9 cellular contexts compared by ENCODE assay signal in genomic region chr1:168235548-168235885, GRCh38. TPM values are rescaled to one million over a fixed set of nuclear protein-coding genes. Genes with fewer than 3 reads are reported as not detected.
DNase-seq lines count a peak whose midpoint lies in the region; ATAC-seq and TF ChIP-seq lines count a peak whose summit lies in the region.
"Had no signal": no experiment of that assay in that cellular context is flagged by ENCODE, and none has a peak within 500 bp of the region (broad histone marks: within the 10 kb centered on the region; RNA-seq: fewer than 3 reads in every experiment).

No MANE protein-coding gene starts in this region.

- H3K36me3 Mint-ChIP-seq in activated CD4-positive, alpha-beta memory T cell treated with anti-CD3 and anti-CD28 coated beads for 36 hours = peaks cover 64% of the 10 kb centered on the region

- H3K27me3 ChIP-seq in BJ (ENCODE audit: control insufficient read depth, insufficient read depth, low read length) = no peaks in the 10 kb centered on the region
- H3K27me3 ChIP-seq: vagina had no signal

- DNase-seq in BJ (ENCODE audit: low read depth) (peak; percentile 51), iris pigment epithelial cell (ENCODE audit: low read depth) (peak; percentile 36), NCI-H2171 (lab: John Stamatoyannopoulos, UW) (no peak), ecto neural progenitor cell (ENCODE audit: low spot score) (no peak), NCI-H1105 treated with DMSO at 0.1 percent for 48 hours (lab: John Stamatoyannopoulos, UW) (no peak)
- no peak for DNase-seq in activated CD4-positive, alpha-beta memory T cell treated with anti-CD3 and anti-CD28 coated beads for 36 hours
- DNase-seq in activated CD4-positive, CD25-positive, alpha-beta regulatory T cell (lab: John Stamatoyannopoulos, UW) = no peak

- CTCF ChIA-PET in BJ (lab: Yijun Ruan, JAX) = interaction anchor here (0.5 to 3.3 kb wide), 24 partner anchors 8 to 286 kb away, joined by 3 to 12 read pairs (median 4); partner anchors contain the start of gene SFT2D2
- CTCF ChIA-PET in activated CD4-positive, alpha-beta memory T cell treated with anti-CD3 and anti-CD28 coated beads for 36 hours (lab: Charles Lee) = interaction anchor here (0.6 to 2.8 kb wide), 18 partner anchors 9 to 294 kb away, joined by 3 to 33 read pairs (median 4); partner anchors contain the start of genes SFT2D2 and TIPRL

- H3K27me3 Mint-ChIP-seq in activated CD4-positive, alpha-beta memory T cell treated with anti-CD3 and anti-CD28 coated beads for 36 hours = no peaks in the 10 kb centered on the region

- peaks cover 20% of the 10 kb centered on the region for H3K36me3 ChIP-seq in BJ (ENCODE audit: control insufficient read depth, insufficient read depth, low read length)

- intact Hi-C loops in activated CD4-positive, alpha-beta memory T cell treated with anti-CD3 and anti-CD28 coated beads for 36 hours (cut with micrococcal nuclease) = loop anchor here (1.0 to 5.0 kb wide), 6 partner anchors 8 to 1257 kb away; partner anchors contain the start of genes DCAF6 and MPC2

- peaks cover 61% of the 10 kb centered on the region for H3K4me1 Mint-ChIP-seq in activated CD4-positive, alpha-beta memory T cell treated with anti-CD3 and anti-CD28 coated beads for 36 hours (ENCODE audit: low read depth)

- POLR2A ChIA-PET in BJ (lab: Charles Lee) = no interaction called here
- POLR2A ChIA-PET in activated CD4-positive, alpha-beta memory T cell treated with anti-CD3 and anti-CD28 coated beads for 36 hours (lab: Charles Lee) = interaction anchor here (5.6 kb wide), 1 partner anchor 9 kb away, joined by 59 read pairs; the partner anchor contains the start of gene SFT2D2

- no peak overlapping the region for H3K4me3 ChIP-seq in BJ (ENCODE audit: low read depth, low read length)
- H3K4me3 ChIP-seq: vagina had no signal

- no peaks in the 10 kb centered on the region for H3K9me3 Mint-ChIP-seq in activated CD4-positive, alpha-beta memory T cell treated with anti-CD3 and anti-CD28 coated beads for 36 hours

- H3K27ac Mint-ChIP-seq in activated CD4-positive, alpha-beta memory T cell treated with anti-CD3 and anti-CD28 coated beads for 36 hours = peak overlapping the region; percentile 79

- ATAC-seq in GM21528 (IDR thresholded peaks at IDR 0.05; ENCODE audit: low FRiP score, unreplicated experiment) = peak; percentile 7

- TF ChIP-seq CTCF in BJ (IDR thresholded peaks at IDR 0.05; ENCODE audit: insufficient read depth, low read depth, low read length) = no peak

- H3K4me3 Mint-ChIP-seq in activated CD4-positive, alpha-beta memory T cell treated with anti-CD3 and anti-CD28 coated beads for 36 hours = no peak overlapping the region

RNA-seq across cellular contexts. Expression of gene SFT2D2, which starts 9.7 kb away (rescaled TPM):
- polyA plus RNA-seq in BJ (2011; rRNA removed) = 19.2 and 29.6 TPM in 2 replicates
- 56.6 and 66.4 TPM in 2 replicates for polyA minus RNA-seq in BJ (2011; rRNA and poly(A)+ RNA removed)
- total RNA-seq in activated CD4-positive, alpha-beta memory T cell treated with anti-CD3 and anti-CD28 coated beads for 36 hours = 10 to 100 TPM; 52.3 to 52.9 TPM

RNA-seq across cellular contexts. Expression of gene TBX19, which starts 45.2 kb away (rescaled TPM):
- polyA plus RNA-seq in BJ (2011; rRNA removed) = 2.3 and 3.0 TPM in 2 replicates
- 1.3 and 3.4 TPM in 2 replicates for polyA minus RNA-seq in BJ (2011; rRNA and poly(A)+ RNA removed)
- total RNA-seq in activated CD4-positive, alpha-beta memory T cell treated with anti-CD3 and anti-CD28 coated beads for 36 hours = 1 to 10 TPM; 2.2 to 2.3 TPM

RNA-seq across cellular contexts. Expression of gene TIPRL, which starts 56.8 kb away (rescaled TPM):
- polyA plus RNA-seq in BJ (2011; rRNA removed) = 17.2 and 37.6 TPM in 2 replicates
- 8.6 and 9.2 TPM in 2 replicates for polyA minus RNA-seq in BJ (2011; rRNA and poly(A)+ RNA removed)
- total RNA-seq in activated CD4-positive, alpha-beta memory T cell treated with anti-CD3 and anti-CD28 coated beads for 36 hours = 10 to 100 TPM; 51.1 to 54.2 TPM

Comparison
In these comparisons a context has a peak if more than half of its experiments do, and no peak if none do; other contexts are left out.
1. DNase-seq: peak in BJ (single experiment) and iris pigment epithelial cell (single experiment); none in activated CD4-positive, alpha-beta memory T cell treated with anti-CD3 and anti-CD28 coated beads for 36 hours (single experiment), NCI-H2171 (single experiment), ecto neural progenitor cell (single experiment), activated CD4-positive, CD25-positive, alpha-beta regulatory T cell (0 of 4) and NCI-H1105 treated with DMSO at 0.1 percent for 48 hours (single experiment).